8 cellular contexts compared by ENCODE assay signal in the genomic region with DNA sequence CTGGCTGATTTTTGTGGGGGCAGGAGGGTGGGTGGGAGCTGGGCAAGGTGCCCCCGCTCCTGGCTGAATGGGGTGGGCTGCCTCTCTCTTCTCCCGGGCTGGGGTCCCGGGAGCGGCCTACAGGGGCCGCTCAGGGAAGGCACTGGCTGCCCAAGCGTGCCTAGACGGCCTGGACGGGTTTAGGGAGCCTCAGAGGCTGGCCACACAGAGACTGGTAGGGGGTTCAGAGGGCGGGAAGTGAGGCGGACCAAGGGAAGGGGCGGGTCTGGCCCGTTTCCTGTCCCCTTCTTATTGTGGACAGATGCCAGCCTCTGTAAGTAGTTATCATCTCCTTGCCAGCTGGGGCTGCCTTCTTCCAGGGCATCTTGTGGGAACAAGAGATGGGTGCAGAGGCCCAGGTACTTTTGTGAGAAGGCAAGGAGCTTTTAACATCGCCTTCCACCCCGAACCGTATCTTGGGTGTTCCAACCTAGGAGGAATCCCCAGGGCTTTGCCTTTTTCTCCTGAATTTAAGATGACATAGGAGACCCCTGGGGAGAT. TPM values are rescaled to one million over a fixed set of nuclear protein-coding genes. Genes with fewer than 3 reads are reported as not detected.
DNase-seq lines count a peak whose midpoint lies in the region; ATAC-seq, FAIRE-seq and TF ChIP-seq lines count a peak whose summit lies in the region.

No MANE protein-coding gene starts in this region.

- ATAC-seq in HG03442 (IDR thresholded peaks at IDR 0.05; ENCODE audit: unreplicated experiment) (peak; percentile 30), GM12878 (peak; percentile 79)

- TSS peak; percentile 81 for BruUV-seq in GM12878 (replicated peaks; lab: Mats Ljungman, UMichigan)

- 2% methylated on average over 15 of the region's 15 CpGs for WGBS in GM12878 (ENCODE audit: insufficient coverage, insufficient replicate concordance, low lambda C conversion rate, missing lambda C conversion rate)

- RAD21 ChIA-PET in GM12878 (lab: Charles Lee; ENCODE audit: unreplicated experiment): interaction anchor here (0.9 to 3.0 kb wide), 5 partner anchors 10 to 39 kb away, joined by 3 to 23 read pairs (median 8); no protein-coding TSS in a partner anchor

- intact Hi-C loops in GM12878 (cut with micrococcal nuclease; ENCODE audit: unreplicated experiment): loop anchor here (1.0 kb wide), 1 partner anchor 7 kb away; no protein-coding TSS in a partner anchor

- H4K20me1 ChIP-seq in GM12878 (ENCODE audit: control insufficient read depth, insufficient read depth): peaks cover 6% of the 10 kb centered on the region

- H3K27me3 ChIP-seq in ACC112 (ENCODE audit: insufficient read depth, low read length) (peaks cover 21% of the 10 kb centered on the region), GM12878 (replicated peaks in 1 of 2; ENCODE audit: control insufficient read depth in 2 of 2, insufficient read depth in 2 of 2, low read length in 1 of 2) (no peaks in the 10 kb centered on the region), subcutaneous abdominal adipose tissue (ENCODE audit: control insufficient read depth in 5 of 5, insufficient read depth in 4 of 5, low read length in 5 of 5) (no peaks in the 10 kb centered on the region)

- H3K36me3 ChIP-seq in ACC112 (ENCODE audit: insufficient read depth, low read length) (no peaks in the 10 kb centered on the region), GM12878 (ENCODE audit: control insufficient read depth in 2 of 2, insufficient read depth in 2 of 2, low read length in 1 of 2) (peaks cover 19% of the 10 kb centered on the region in 2 experiments), subcutaneous abdominal adipose tissue (ENCODE audit: control insufficient read depth in 5 of 5, insufficient read depth in 5 of 5, low read length in 5 of 5) (peaks cover 0 to 19% (median 17%) of the 10 kb centered on the region in 5 donors)

- H3K9ac ChIP-seq in GM12878 (ENCODE audit: control insufficient read depth, insufficient read depth, low read length): peak overlapping the region; percentile 67
- H3K9ac ChIP-seq in subcutaneous abdominal adipose tissue (ENCODE audit: low read length in 5 of 5): peak overlapping the region in 4 of 5 donors; percentile 65 to 80 (median 73)

- POLR2A ChIA-PET in GM12878 (lab: Charles Lee): interaction anchor here (1.0 to 2.6 kb wide), 7 partner anchors 9 to 288 kb away, joined by 3 to 13 read pairs (median 4); partner anchors contain the start of gene ELMO2

- TF ChIP-seq RAD21 in GM12878 (IDR thresholded peaks at IDR 0.05; ENCODE audit: insufficient read depth, low read depth, low read length): no peak

- H3K4me1 ChIP-seq in ACC112 (ENCODE audit: control insufficient read depth, insufficient read depth, low read length, unreplicated experiment) (peaks cover 22% of the 10 kb centered on the region), GM12878 (ENCODE audit: control insufficient read depth, insufficient read depth, low read length) (peaks cover 6% of the 10 kb centered on the region), subcutaneous abdominal adipose tissue (ENCODE audit: control insufficient read depth in 5 of 5, insufficient read depth in 5 of 5, low read length in 5 of 5) (peaks cover 8 to 52% (median 42%) of the 10 kb centered on the region in 5 donors)

- H3K9me3 ChIP-seq in GM12878 (replicated peaks; ENCODE audit: control insufficient read depth, insufficient read depth, low read length) (no peaks in the 10 kb centered on the region), subcutaneous abdominal adipose tissue (ENCODE audit: control insufficient read depth in 5 of 5, low read length in 5 of 5) (no peaks in the 10 kb centered on the region)

- H2AFZ ChIP-seq in ACC112 (ENCODE audit: low read length, unreplicated experiment) (peak overlapping the region; percentile 42), GM12878 (ENCODE audit: control insufficient read depth, low read depth, low read length) (no peak overlapping the region)

- no peak for FAIRE-seq in GM12878 (lab: Jason Lieb, UNC)

- CTCF ChIA-PET in GM12878 (lab: Yijun Ruan, JAX): interaction anchor here (0.6 to 4.1 kb wide), 10 partner anchors 10 to 288 kb away, joined by 3 to 63 read pairs (median 8); no protein-coding TSS in a partner anchor

- no peak for TF ChIP-seq POLR2A in GM12878 (IDR thresholded peaks at IDR 0.05; ENCODE audit: low read depth, low read length)

- H3K4me3 ChIP-seq in ACC112 (ENCODE audit: low read depth, low read length) (peak overlapping the region; percentile 77), GM12878 (peak overlapping the region; percentile 96), subcutaneous abdominal adipose tissue (ENCODE audit: low read depth in 1 of 5, low read length in 5 of 5) (peak overlapping the region; percentile 69 to 81 (median 72))

- no peak for TF ChIP-seq CTCF in GM12878 (IDR thresholded peaks at IDR 0.05 in 2 of 3, conservative IDR thresholded peaks at IDR 0.05 in 1 of 3; ENCODE audit: control insufficient read depth in 2 of 3, extremely low read depth in 1 of 3, insufficient read depth in 1 of 3, low read depth in 3 of 3, low read length in 3 of 3)

- H3K79me2 ChIP-seq in ACC112 (ENCODE audit: control insufficient read depth, insufficient read depth, low read length, unreplicated experiment) (peaks cover 8% of the 10 kb centered on the region), GM12878 (ENCODE audit: control insufficient read depth, insufficient read depth, low read length) (peaks cover 54% of the 10 kb centered on the region)

- no peak overlapping the region for H3K27ac ChIP-seq in ACC112 (ENCODE audit: low read depth, low read length)
- peak overlapping the region; percentile 76 for H3K27ac ChIP-seq in GM12878 (ENCODE audit: control insufficient read depth, insufficient read depth)
- peak overlapping the region; percentile 88 for H3K27ac ChIP-seq in subcutaneous abdominal adipose tissue (ENCODE audit: low read depth, low read length)

- TF ChIP-seq EP300 in GM12878 (IDR thresholded peaks at IDR 0.05; ENCODE audit: borderline replicate concordance in 1 of 2, control insufficient read depth in 1 of 2, low read depth in 2 of 2, low read length in 2 of 2): no peak

- peak overlapping the region; percentile 67; the same call in 1 of the 2 replicates for H3K4me2 ChIP-seq in GM12878 (ENCODE audit: control insufficient read depth, insufficient read depth)

- in situ Hi-C loops in GM12878 (cut with MboI): loop anchor here (10.0 kb wide), 1 partner anchor 754 kb away; the partner anchor contains the start of gene SYS1

- DNase-seq in GM19238 (ENCODE audit: insufficient read length, low spot score) (peak; percentile 46), GM12878 (ENCODE audit: low read depth, low spot score) (no peak), kidney glomerular epithelial cell (lab: John Stamatoyannopoulos, UW) (peak; percentile 17), NCI-H2171 (lab: John Stamatoyannopoulos, UW) (no peak), NCI-H1436 (lab: John Stamatoyannopoulos, UW) (no peak)

- SMC1A ChIA-PET in GM12878 (lab: Charles Lee; ENCODE audit: uncharacterized antibody, unreplicated experiment): interaction anchor here (1.2 to 4.1 kb wide), 4 partner anchors 11 to 33 kb away, joined by 4 to 39 read pairs (median 20); no protein-coding TSS in a partner anchor

TF ChIP-seq in GM12878, 131 proteins besides CTCF, POLR2A, EP300 and RAD21 (continues in another document):
- TF ChIP-seq SUPT20H (IDR thresholded peaks at IDR 0.05; ENCODE audit: borderline replicate concordance, control insufficient read depth, low read depth, low read length) (no peak), WRNIP1 (IDR thresholded peaks at IDR 0.05; ENCODE audit: borderline replicate concordance, low read depth, low read length) (0 out of 2 replicates have a peak, but pooled peaks have one; percentile 56), RCOR1 (conservative IDR thresholded peaks at IDR 0.05; ENCODE audit: low read depth, low read length) (0 out of 2 replicates have a peak, but pooled peaks have one; percentile 53), CHD2 (IDR thresholded peaks at IDR 0.05; ENCODE audit: borderline replicate concordance, low read depth, low read length) (no peak), CEBPB (IDR thresholded peaks at IDR 0.05; ENCODE audit: borderline replicate concordance in 1 of 2, low read depth in 2 of 2, low read length in 2 of 2) (no peak), SMARCA5 (IDR thresholded peaks at IDR 0.05) (peak; percentile 73; the same call in 1 of the 2 replicates)

RNA-seq across cellular contexts. Expression of gene CD40, which starts 0.4 kb away (rescaled TPM):
- 203 and 210 TPM in 2 replicates for total RNA-seq in GM12878 (2013; cell fraction: nucleolus; rRNA removed)
- total RNA-seq in GM12878 (2014; rRNA removed): 116 and 120 TPM in 2 replicates
- total RNA-seq in GM12878 (2014; rRNA removed; fragmentation: Illumina TruSeq; extraction: Trizol): 75.6 and 77.7 TPM in 2 replicates
- 99.0 and 103 TPM in 2 replicates for total RNA-seq in GM12878 (2021)
- polyA plus RNA-seq in GM12878 (2011; ENCODE audit: low read depth): 76.0 TPM
- 137 and 193 TPM in 2 replicates for polyA plus RNA-seq in GM12878 (2011; rRNA removed)
- 173 and 269 TPM in 2 replicates for polyA plus RNA-seq in GM12878 (2011; cell fraction: cytosol; rRNA removed)
- 225 and 280 TPM in 2 replicates for polyA plus RNA-seq in GM12878 (2011; cell fraction: nucleus; rRNA removed)
- polyA plus RNA-seq in GM12878 (2012): 109 and 140 TPM in 2 replicates
- 105 and 110 TPM in 2 replicates for polyA plus RNA-seq in GM12878 (2014; fragmentation: Illumina TruSeq; extraction: Trizol)
- polyA plus RNA-seq in GM12878 (2014; fragmentation: Nextera tagmentation; extraction: Ambion mirVana): 10 to 100 TPM; 40.8 to 71.7 TPM
- polyA plus RNA-seq in GM12878 (2014; rRNA removed): 145 and 166 TPM in 2 replicates
- polyA plus RNA-seq in GM12878 (2016; fragmentation: Nextera tagmentation; extraction: Ambion mirVana): 10 to 100 TPM; 75.4 to 80.1 TPM
- 133 and 196 TPM in 2 replicates for polyA minus RNA-seq in GM12878 (2011; rRNA and poly(A)+ RNA removed)
- polyA minus RNA-seq in GM12878 (2011; cell fraction: cytosol; rRNA and poly(A)+ RNA removed): 45.2 and 54.9 TPM in 2 replicates
- 53.3 and 65.2 TPM in 2 replicates for polyA minus RNA-seq in GM12878 (2011; cell fraction: nucleus; rRNA and poly(A)+ RNA removed)

RNA-seq across cellular contexts. Expression of gene NCOA5, which starts 28.8 kb away (rescaled TPM):
- 11.1 and 13.8 TPM in 2 replicates for total RNA-seq in GM12878 (2013; cell fraction: nucleolus; rRNA removed)
- 28.9 and 31.8 TPM in 2 replicates for total RNA-seq in GM12878 (2014; rRNA removed)
- 20.8 and 22.5 TPM in 2 replicates for total RNA-seq in GM12878 (2014; rRNA removed; fragmentation: Illumina TruSeq; extraction: Trizol)
- total RNA-seq in GM12878 (2021): 30.3 and 35.0 TPM in 2 replicates
- 11.7 TPM for polyA plus RNA-seq in GM12878 (2011; ENCODE audit: low read depth)
- polyA plus RNA-seq in GM12878 (2011; rRNA removed): 21.6 and 29.6 TPM in 2 replicates
- 22.4 and 24.3 TPM in 2 replicates for polyA plus RNA-seq in GM12878 (2011; cell fraction: cytosol; rRNA removed)
- 35.0 and 45.1 TPM in 2 replicates for polyA plus RNA-seq in GM12878 (2011; cell fraction: nucleus; rRNA removed)
- 13.8 and 18.1 TPM in 2 replicates for polyA plus RNA-seq in GM12878 (2012)
- 38.1 and 39.0 TPM in 2 replicates for polyA plus RNA-seq in GM12878 (2014; fragmentation: Illumina TruSeq; extraction: Trizol)
- polyA plus RNA-seq in GM12878 (2014; fragmentation: Nextera tagmentation; extraction: Ambion mirVana): 1 to 10 TPM; 7.7 to 8.8 TPM
- polyA plus RNA-seq in GM12878 (2014; rRNA removed): 29.8 and 30.2 TPM in 2 replicates
- polyA plus RNA-seq in GM12878 (2016; fragmentation: Nextera tagmentation; extraction: Ambion mirVana): 10 to 100 TPM; 30.5 to 35.3 TPM
- polyA minus RNA-seq in GM12878 (2011; rRNA and poly(A)+ RNA removed): 20.5 and 20.7 TPM in 2 replicates
- polyA minus RNA-seq in GM12878 (2011; cell fraction: cytosol; rRNA and poly(A)+ RNA removed): 10.7 and 11.1 TPM in 2 replicates
- 7.6 and 13.9 TPM in 2 replicates for polyA minus RNA-seq in GM12878 (2011; cell fraction: nucleus; rRNA and poly(A)+ RNA removed)

Comparison
In these comparisons a context has a peak if more than half of its experiments do, and no peak if none do; other contexts are left out.
1. DNase-seq: peak in GM19238 (single experiment) and kidney glomerular epithelial cell (single experiment); none in GM12878 (single experiment), NCI-H2171 (single experiment) and NCI-H1436 (single experiment).
2. Peak in every context shown above with its lines, with median percentiles within 50 percentile points of each other: H3K4me3 ChIP-seq.